Comparison of ENCODE assay signal across 34 cellular contexts in the genomic region with DNA sequence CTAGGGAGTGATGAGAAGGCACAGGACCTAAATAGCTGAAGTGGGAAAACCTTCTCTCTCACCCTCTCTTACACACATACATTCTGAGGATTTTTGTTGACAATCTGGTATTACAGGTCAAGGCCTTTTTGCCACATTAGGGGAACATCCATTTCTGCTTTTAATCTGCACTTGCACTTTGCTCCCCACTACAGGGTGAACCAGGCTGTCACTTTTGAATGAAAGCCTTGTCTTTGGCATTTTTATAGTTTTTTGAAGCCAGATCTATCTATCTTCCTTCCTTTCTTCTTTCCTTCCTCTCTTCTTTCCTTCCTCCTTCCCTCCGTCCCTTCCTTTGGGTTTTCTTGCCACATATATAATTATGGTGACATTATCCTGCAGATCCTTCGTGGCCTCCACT.
"Had no signal": no experiment of that assay in that cellular context is flagged by ENCODE, and none has a peak within 500 bp of the region (broad histone marks: within the 10 kb centered on the region; RNA-seq: fewer than 3 reads in every experiment).

No MANE protein-coding gene starts in this region.

- H3K9me3 ChIP-seq: ascending aorta, breast epithelium had no signal

- H3K27ac ChIP-seq: ascending aorta, breast epithelium, cardiac muscle cell, coronary artery, dorsolateral prefrontal cortex had no signal

- H3K36me3 Mint-ChIP-seq: activated CD4-positive, alpha-beta memory T cell treated with anti-CD3 and anti-CD28 coated beads for 36 hours; activated CD8-positive, alpha-beta memory T cell treated with anti-CD3 and anti-CD28 coated beads, Interleukin-2, amount 10 ng/mL, durations not matched to agents 7 days and 5 days; activated naive CD4-positive, alpha-beta T cell treated with anti-CD3 and anti-CD28 coated beads, Interleukin-2, amount 50 U/mL, for 24 hours; activated naive CD8-positive, alpha-beta T cell treated with anti-CD3 and anti-CD28 coated beads, Interleukin-2, amount 10 ng/mL, durations not matched to agents 7 days and 5 days; brain had no signal

- H3K4me1 ChIP-seq: ascending aorta, breast epithelium had no signal

- FAIRE-seq: frontal cortex had no signal

- H3K27me3 ChIP-seq: ascending aorta, cardiac muscle cell had no signal

- DNase-seq: activated CD4-positive, alpha-beta memory T cell treated with anti-CD3 and anti-CD28 coated beads for 36 hours; activated CD4-positive, alpha-beta T cell treated with anti-CD3 and anti-CD28 coated beads for 36 hours; activated CD4-positive, alpha-beta T cell treated with anti-CD3 and anti-CD28 coated beads, Interleukin-2, amount 10 ng/mL, durations not matched to agents 24 days and 14 days; activated CD4-positive, CD25-positive, alpha-beta regulatory T cell; activated CD4-positive, CD25-positive, alpha-beta regulatory T cell treated with anti-CD3 and anti-CD28 coated beads, Interleukin-2, amount 50 U/mL, for 72 hours; activated CD8-positive, alpha-beta memory T cell treated with anti-CD3 and anti-CD28 coated beads, Interleukin-2, amount 10 ng/mL, durations not matched to agents 7 days and 5 days; activated CD8-positive, alpha-beta memory T cell treated with anti-CD3 and anti-CD28 coated beads, Interleukin-2, amount 50 U/mL, for 4 hours; activated CD8-positive, alpha-beta T cell treated with anti-CD3 and anti-CD28 coated beads, Interleukin-2, amount 10 ng/mL, durations not matched to agents 7 days and 5 days; activated effector memory CD4-positive, alpha-beta T cell treated with anti-CD3 and anti-CD28 coated beads, Interleukin-2, amount 50 U/mL, for 16 hours; activated naive CD4-positive, alpha-beta T cell treated with anti-CD3 and anti-CD28 coated beads for 36 hours; activated naive CD8-positive, alpha-beta T cell treated with anti-CD3 and anti-CD28 coated beads, Interleukin-2, amount 10 ng/mL, durations not matched to agents 7 days and 5 days; activated T-cell treated with anti-CD3 and anti-CD28 coated beads, Interleukin-2, amount 50 U/mL, for 1 hour; activated T-cell treated with anti-CD3 and anti-CD28 coated beads, Interleukin-2, amount 50 U/mL, for 48 hours; central memory CD4-positive, alpha-beta T cell; cerebellar nuclear complex; dorsolateral prefrontal cortex; effector memory CD4-positive, alpha-beta T cell; endodermal cell; foreskin fibroblast; head of caudate nucleus; T-helper 17 cell; T1000 had no signal

- H3K27ac Mint-ChIP-seq: activated CD4-positive, alpha-beta memory T cell treated with anti-CD3 and anti-CD28 coated beads for 36 hours; activated CD4-positive, alpha-beta T cell treated with anti-CD3 and anti-CD28 coated beads for 36 hours; activated CD4-positive, alpha-beta T cell treated with anti-CD3 and anti-CD28 coated beads, Interleukin-2, amount 10 ng/mL, durations not matched to agents 24 days and 14 days; activated CD8-positive, alpha-beta memory T cell treated with anti-CD3 and anti-CD28 coated beads, Interleukin-2, amount 10 ng/mL, durations not matched to agents 7 days and 5 days; activated CD8-positive, alpha-beta T cell treated with anti-CD3 and anti-CD28 coated beads, Interleukin-2, amount 10 ng/mL, durations not matched to agents 7 days and 5 days; activated naive CD4-positive, alpha-beta T cell treated with anti-CD3 and anti-CD28 coated beads for 36 hours; activated naive CD4-positive, alpha-beta T cell treated with anti-CD3 and anti-CD28 coated beads, Interleukin-2, amount 50 U/mL, for 24 hours; activated naive CD8-positive, alpha-beta T cell treated with anti-CD3 and anti-CD28 coated beads, Interleukin-2, amount 10 ng/mL, durations not matched to agents 7 days and 5 days; activated T-helper 1 cell treated with anti-CD3 and anti-CD28 coated beads, Interleukin-12 subunit alpha, Interleukin-12 subunit beta, Interleukin-2, Interleukin-4 antibody, amounts not matched to agents 30 ng/mL and 10 ng/mL and 1 ng/mL, durations not matched to agents 14 hours and 24 hours and 36 hours; activated T-helper 2 cell treated with anti-CD3 and anti-CD28 coated beads, Interferon-gamma antibody, Interleukin-2, Interleukin-4, amounts not matched to agents 10 μg/mL and 5 μg/mL and 100 μg/mL, durations not matched to agents 14 hours and 24 hours and 36 hours; brain; dendritic cell treated with granulocyte-macrophage colony-stimulating factor and Interleukin-4, amounts not matched to agents 40 ng/mL and 50 ng/mL, for 4 days; endodermal cell; T-helper 17 cell; T-helper 2 cell treated with Interferon-gamma antibody and Interleukin-4, amounts not matched to agents 5 μg/mL and 100 μg/mL, for 36 hours had no signal

- H3K9me3 Mint-ChIP-seq: activated CD4-positive, alpha-beta memory T cell treated with anti-CD3 and anti-CD28 coated beads for 36 hours; activated CD4-positive, alpha-beta T cell treated with anti-CD3 and anti-CD28 coated beads, Interleukin-2, amount 10 ng/mL, durations not matched to agents 24 days and 14 days; activated naive CD4-positive, alpha-beta T cell treated with anti-CD3 and anti-CD28 coated beads for 36 hours; activated naive CD8-positive, alpha-beta T cell treated with anti-CD3 and anti-CD28 coated beads, Interleukin-2, amount 10 ng/mL, durations not matched to agents 7 days and 5 days; activated T-helper 1 cell treated with anti-CD3 and anti-CD28 coated beads, Interleukin-12 subunit alpha, Interleukin-12 subunit beta, Interleukin-2, Interleukin-4 antibody, amounts not matched to agents 30 ng/mL and 10 ng/mL and 1 ng/mL, durations not matched to agents 14 hours and 24 hours and 36 hours; activated T-helper 2 cell treated with anti-CD3 and anti-CD28 coated beads, Interferon-gamma antibody, Interleukin-2, Interleukin-4, amounts not matched to agents 10 μg/mL and 5 μg/mL and 100 μg/mL, durations not matched to agents 14 hours and 24 hours and 36 hours; dendritic cell treated with granulocyte-macrophage colony-stimulating factor and Interleukin-4, amounts not matched to agents 40 ng/mL and 50 ng/mL, for 4 days; T-helper 2 cell treated with Interferon-gamma antibody and Interleukin-4, amounts not matched to agents 5 μg/mL and 100 μg/mL, for 36 hours had no signal

- H3K36me3 ChIP-seq: ascending aorta, breast epithelium, cardiac muscle cell had no signal

- H3K4me3 ChIP-seq: ascending aorta, breast epithelium, cardiac muscle cell, coronary artery, dorsolateral prefrontal cortex had no signal

- ATAC-seq: activated CD4-positive, alpha-beta T cell treated with anti-CD3 and anti-CD28 coated beads for 36 hours; activated CD8-positive, alpha-beta memory T cell treated with anti-CD3 and anti-CD28 coated beads, Interleukin-2, amount 10 ng/mL, durations not matched to agents 7 days and 5 days; activated CD8-positive, alpha-beta T cell treated with anti-CD3 and anti-CD28 coated beads, Interleukin-2, amount 10 ng/mL, durations not matched to agents 7 days and 5 days; esophagus mucosa; T-helper 17 cell had no signal
